In genomic region chr11:84524422-84525051, GRCh38 we compare ENCODE assay signal across 9 cellular contexts.
DNase-seq lines count a peak whose midpoint lies in the region; ATAC-seq lines count a peak whose summit lies in the region.
"Had no signal": no experiment of that assay in that cellular context is flagged by ENCODE, and none has a peak within 500 bp of the region (broad histone marks: within the 10 kb centered on the region; RNA-seq: fewer than 3 reads in every experiment).

No MANE protein-coding gene starts in this region.

- H3K4me3 Mint-ChIP-seq in CD8-positive, alpha-beta memory T cell: no peak overlapping the region

- ATAC-seq in HG02588 (IDR thresholded peaks at IDR 0.05; ENCODE audit: unreplicated experiment) (no peak), HG03342 (IDR thresholded peaks at IDR 0.05; ENCODE audit: unreplicated experiment) (no peak)

- peaks cover 8 to 28% (median 18%) of the 10 kb centered on the region in 5 donors for H3K9me3 Mint-ChIP-seq in CD8-positive, alpha-beta memory T cell

- no peaks in the 10 kb centered on the region for H3K9me2 ChIP-seq in GM23248 (ENCODE audit: insufficient read depth)

- 13 to 20% methylated on average over 3 of the region's 3 CpGs for WGBS in GM23248 (ENCODE audit: low coverage in 1 of 2, low lambda C conversion rate in 2 of 2, missing lambda C conversion rate in 2 of 2), 2 experiments

- peak; percentile 14 for DNase-seq in ACHN
- peak; percentile 67 for DNase-seq in GM23248
- DNase-seq in SW480 (ENCODE audit: low spot score): peak; percentile 10
- DNase-seq in inferior parietal cortex (ENCODE audit: extremely low spot score): peak; percentile 68
- DNase-seq in CD8-positive, alpha-beta memory T cell: no peak
- no peak for DNase-seq in NCI-H2029 treated with DMSO at 0.1 percent for 48 hours (lab: John Stamatoyannopoulos, UW)
- DNase-seq: stimulated activated naive CD4-positive, alpha-beta T cell treated with Interleukin-2 at 50 U/mL for 16 hours had no signal

- no peaks in the 10 kb centered on the region for H3K36me3 Mint-ChIP-seq in CD8-positive, alpha-beta memory T cell

- no peaks in the 10 kb centered on the region for H4K20me1 ChIP-seq in GM23248 (ENCODE audit: insufficient read depth)

- H3K27me3 Mint-ChIP-seq in CD8-positive, alpha-beta memory T cell: no peaks in the 10 kb centered on the region

- H3K4me3 ChIP-seq in GM23248: no peak overlapping the region
- no peak overlapping the region for H3K4me3 ChIP-seq in CD8-positive, alpha-beta memory T cell (ENCODE audit: low read length)

- no peaks in the 10 kb centered on the region for H3K36me3 ChIP-seq in GM23248 (ENCODE audit: low read depth)
- H3K36me3 ChIP-seq in CD8-positive, alpha-beta memory T cell (ENCODE audit: insufficient read depth, low read length): no peaks in the 10 kb centered on the region

- CTCF ChIA-PET in CD8-positive, alpha-beta memory T cell (lab: Charles Lee): no interaction called here

- H2AFZ ChIP-seq in GM23248: no peak overlapping the region

- no peaks in the 10 kb centered on the region for H3K9me3 ChIP-seq in GM23248 (ENCODE audit: low read depth)
- no peaks in the 10 kb centered on the region for H3K9me3 ChIP-seq in CD8-positive, alpha-beta memory T cell (ENCODE audit: low read length)

- no peaks in the 10 kb centered on the region for H3F3A ChIP-seq in GM23248 (ENCODE audit: insufficient read depth)

- H3K27me3 ChIP-seq in GM23248 (replicated peaks; ENCODE audit: insufficient read depth): no peaks in the 10 kb centered on the region
- H3K27me3 ChIP-seq in CD8-positive, alpha-beta memory T cell (ENCODE audit: insufficient read depth, low read length, poor library complexity, severe bottlenecking): no peaks in the 10 kb centered on the region

- no peak overlapping the region for H3K9ac ChIP-seq in GM23248

- H3K4me1 ChIP-seq in GM23248 (ENCODE audit: insufficient read depth): peaks cover 6% of the 10 kb centered on the region; the same call in 1 of the 2 replicates
- H3K4me1 ChIP-seq in CD8-positive, alpha-beta memory T cell (ENCODE audit: insufficient read depth, low read length): no peaks in the 10 kb centered on the region

- H3K4me2 ChIP-seq in GM23248 (ENCODE audit: unreplicated experiment): no peak overlapping the region

- no peak overlapping the region for H3K27ac ChIP-seq in GM23248
- H3K27ac ChIP-seq in CD8-positive, alpha-beta memory T cell (ENCODE audit: low read depth, low read length): no peak overlapping the region

- H3K4me1 Mint-ChIP-seq in CD8-positive, alpha-beta memory T cell: no peaks in the 10 kb centered on the region

- H3K27ac Mint-ChIP-seq in CD8-positive, alpha-beta memory T cell: no peak overlapping the region

- in situ Hi-C loops in ACHN (cut with HindIII; ENCODE audit: low pct_ligation_motif_present, low pct_unique_long_range_greater_than_20kb, low sequenced_read_pairs) (no loop called here), GM23248 (cut with MboI) (loop anchor here (5.0 kb wide), 1 partner anchor 137 kb away; no protein-coding TSS in a partner anchor)

- POLR2A ChIA-PET in CD8-positive, alpha-beta memory T cell (lab: Charles Lee): interaction anchor here (0.7 kb wide), 1 partner anchor 12 kb away, joined by 4 read pairs; no protein-coding TSS in a partner anchor

- no peaks in the 10 kb centered on the region for H3K79me2 ChIP-seq in GM23248 (ENCODE audit: insufficient read depth)

Comparison
In these comparisons a context has a peak if more than half of its experiments do, and no peak if none do; other contexts are left out.
1. DNase-seq: peak in ACHN (single experiment), GM23248 (single experiment), SW480 (single experiment) and inferior parietal cortex (single experiment); none in CD8-positive, alpha-beta memory T cell (0 of 5) and NCI-H2029 treated with DMSO at 0.1 percent for 48 hours (single experiment).